Comparison of ENCODE assay signal across 26 cellular contexts in genomic region chr6:72639920-72640621, GRCh38. TPM values are rescaled to one million over a fixed set of nuclear protein-coding genes. Genes with fewer than 3 reads are reported as not detected.
A peak's percentile ranks its signal among the peaks of the same experiment; 100 is the strongest.
DNase-seq lines count a peak whose midpoint lies in the region; ATAC-seq, FAIRE-seq and TF ChIP-seq lines count a peak whose summit lies in the region.
"Had no signal": no experiment of that assay in that cellular context is flagged by ENCODE, and none has a peak within 500 bp of the region (broad histone marks: within the 10 kb centered on the region; RNA-seq: fewer than 3 reads in every experiment).

No MANE protein-coding gene starts in this region.

- H3K4me2 ChIP-seq in HCT116 (ENCODE audit: low read length) (no peak overlapping the region), K562 (ENCODE audit: insufficient read depth, low read length) (no peak overlapping the region)

- BruUV-seq in HCT116 (replicated peaks; lab: Mats Ljungman, UMichigan), result no TSS peak
- no TSS peak for BruUV-seq in K562 (replicated peaks; lab: Mats Ljungman, UMichigan)

- no peak for FAIRE-seq in K562 (lab: Jason Lieb, UNC)

- TF ChIP-seq EP300 in K562 (IDR thresholded peaks at IDR 0.05; ENCODE audit: low read length), result no peak

- H3K4me1 ChIP-seq in HCT116 (ENCODE audit: control insufficient read depth in 1 of 2, insufficient read depth in 2 of 2, low read length in 2 of 2) (no peaks in the 10 kb centered on the region), K562 (replicated peaks in 1 of 2; ENCODE audit: control insufficient read depth in 2 of 2, insufficient read depth in 2 of 2, low read length in 2 of 2) (no peaks in the 10 kb centered on the region; a peak in 1 of 5 replicates), adrenal gland (replicated peaks in 1 of 2) (no peaks in the 10 kb centered on the region)
- H3K4me1 ChIP-seq: upper lobe of left lung had no signal

- no peak overlapping the region for H2AFZ ChIP-seq in HCT116 (ENCODE audit: low read depth, low read length, poor library complexity, severe bottlenecking)
- H2AFZ ChIP-seq in K562 (ENCODE audit: low read depth, low read length), result no peak overlapping the region

- in situ Hi-C loops in K562 (cut with MboI), result no loop called here

- no peak for DNase-seq in GM06990 (ENCODE audit: extremely low read depth, insufficient read length)
- no peak for DNase-seq in HCT116 (ENCODE audit: low read depth, low spot score)
- DNase-seq in K562 (ENCODE audit: extremely low read depth in 1 of 4, low spot score in 3 of 4), result no peak
- no peak for DNase-seq in foreskin fibroblast
- DNase-seq in islet precursor cell, result no peak
- no peak for DNase-seq in adrenal gland
- DNase-seq: activated CD4-positive, alpha-beta memory T cell treated with anti-CD3 and anti-CD28 coated beads, Interleukin-2, amount 10 ng/mL, durations not matched to agents 7 days and 5 days; activated CD4-positive, CD25-positive, alpha-beta regulatory T cell treated with anti-CD3 and anti-CD28 coated beads, Interleukin-2, amount 50 U/mL, for 72 hours; activated CD8-positive, alpha-beta memory T cell treated with anti-CD3 and anti-CD28 coated beads, Interleukin-2, amount 50 U/mL, for 4 hours; activated naive CD4-positive, alpha-beta T cell; cerebellar nuclear complex; DMS53; dorsolateral prefrontal cortex; HFFc6; immature natural killer cell; NCI-H1930; NCI-H2171 treated with DMSO at 0.1 percent for 48 hours; NCI-H510A; nephron progenitor cell; ovary; stimulated activated naive B cell treated with anti-CD40 and anti-IgM and Interleukin-4, amounts not matched to agents 10 μg/mL and 1 μg/mL and 100 μg/mL, for 72 hours; substantia nigra; upper lobe of left lung had no signal

- H3K9me1 ChIP-seq in K562 (ENCODE audit: control insufficient read depth, insufficient read depth, low read length), result no peaks in the 10 kb centered on the region

- H3K4me3 ChIP-seq in GM06990 (replicated peaks; ENCODE audit: low read depth, low read length) (no peak overlapping the region), HCT116 (replicated peaks in 1 of 2; ENCODE audit: low read depth in 1 of 2, low read length in 2 of 2) (no peak overlapping the region), K562 (no peak overlapping the region), foreskin fibroblast (ENCODE audit: low read depth in 1 of 2, low read length in 2 of 2) (no peak overlapping the region), adrenal gland (no peak overlapping the region)
- H3K4me3 ChIP-seq: dorsolateral prefrontal cortex, ovary, upper lobe of left lung had no signal

- H3K36me3 ChIP-seq in GM06990 (ENCODE audit: control insufficient read depth, insufficient read depth, low read length) (no peaks in the 10 kb centered on the region), HCT116 (ENCODE audit: control insufficient read depth in 1 of 2, insufficient read depth in 2 of 2, low read length in 2 of 2) (no peaks in the 10 kb centered on the region), K562 (ENCODE audit: control insufficient read depth, insufficient read depth, low read length) (no peaks in the 10 kb centered on the region), adrenal gland (replicated peaks in 1 of 2) (no peaks in the 10 kb centered on the region)
- H3K36me3 ChIP-seq: ovary, upper lobe of left lung had no signal

- H3K79me2 ChIP-seq in HCT116 (ENCODE audit: insufficient read depth, low read length) (no peaks in the 10 kb centered on the region), K562 (ENCODE audit: control insufficient read depth, insufficient read depth, low read length) (no peaks in the 10 kb centered on the region)

- CTCF ChIA-PET in HCT116 (lab: Charles Lee), result no interaction called here
- CTCF ChIA-PET in K562 (lab: Yijun Ruan, JAX; ENCODE audit: low intra/inter-chr PET ratio), result interaction anchor here (1.3 kb wide), 1 partner anchor 541 kb away, joined by 3 read pairs; no protein-coding TSS in a partner anchor

- TF ChIP-seq RAD21 in HCT116 (IDR thresholded peaks at IDR 0.05; ENCODE audit: low read depth) (0 out of 2 replicates have a peak, but pooled peaks have one; percentile 7), K562 (CRISPR knock-in tag; conservative IDR thresholded peaks at IDR 0.05 in 1 of 2, IDR thresholded peaks at IDR 0.05 in 1 of 2) (peak in 1 of 2 experiments; percentile 42; a peak in 2 of 4 replicates)

- TF ChIP-seq CTCF in GM06990 (IDR thresholded peaks at IDR 0.05; ENCODE audit: insufficient read depth, low read length, poor library complexity, severe bottlenecking) (peak; percentile 9), HCT116 (IDR thresholded peaks at IDR 0.05 in 2 of 3, conservative IDR thresholded peaks at IDR 0.05 in 1 of 3; ENCODE audit: borderline replicate concordance in 1 of 3, insufficient read depth in 1 of 3, low read depth in 2 of 3, low read length in 2 of 3) (no peak), K562 (IDR thresholded peaks at IDR 0.05 in 2 of 3, conservative IDR thresholded peaks at IDR 0.05 in 1 of 3; ENCODE audit: insufficient read depth in 2 of 3, low read depth in 1 of 3, low read length in 3 of 3) (peak in 1 of 3 experiments; percentile 31; a peak in 2 of 6 replicates), foreskin fibroblast (IDR thresholded peaks at IDR 0.05; ENCODE audit: low read depth, low read length) (peak; percentile 6), adrenal gland (IDR thresholded peaks at IDR 0.05) (no peak)

- H3K9me2 ChIP-seq in HCT116 (ENCODE audit: insufficient read depth), result no peaks in the 10 kb centered on the region

- POLR2A ChIA-PET in HCT116 (lab: Charles Lee) (no interaction called here), K562 (lab: Yijun Ruan, JAX) (interaction anchor here (1.1 kb wide), 1 partner anchor 13 kb away, joined by 3 read pairs; no protein-coding TSS in a partner anchor)

- H3K27ac ChIP-seq in HCT116 (ENCODE audit: low read depth, low read length), result no peak overlapping the region
- H3K27ac ChIP-seq in K562 (ENCODE audit: extremely low read depth, low read depth, low read length), result no peak overlapping the region
- no peak overlapping the region for H3K27ac ChIP-seq in adrenal gland
- H3K27ac ChIP-seq: dorsolateral prefrontal cortex, ovary, upper lobe of left lung had no signal

- RAD21 ChIA-PET in HCT116 (lab: Charles Lee; ENCODE audit: low non-redundant PET in 1 of 2, low total read pairs in 2 of 2, uncharacterized antibody in 2 of 2, unreplicated experiment in 2 of 2), result no interaction called here

- intact Hi-C loops in HCT116 (cut with micrococcal nuclease) (no loop called here), K562 (cut with micrococcal nuclease) (no loop called here), adrenal gland (cut with DNase I) (no loop called here)

- WGBS in K562 (ENCODE audit: insufficient coverage, low coverage, missing lambda C conversion rate), result 13% methylated on average over 5 of the region's 5 CpGs
- 57 to 67% (median 61%) methylated on average over 5 of the region's 5 CpGs for WGBS in adrenal gland, 4 donors

- H4K20me1 ChIP-seq in HCT116 (ENCODE audit: insufficient read depth), result no peaks in the 10 kb centered on the region
- H4K20me1 ChIP-seq in K562 (replicated peaks; ENCODE audit: control insufficient read depth, insufficient read depth, low read length), result no peaks in the 10 kb centered on the region

- H3K9ac ChIP-seq in HCT116 (ENCODE audit: low read length) (no peak overlapping the region), K562 (ENCODE audit: insufficient read depth in 1 of 2, low read depth in 2 of 2, low read length in 2 of 2) (no peak overlapping the region)

- ATAC-seq in HCT116 (no peak), K562 (peak; percentile 54), GM18870 (IDR thresholded peaks at IDR 0.05; ENCODE audit: unreplicated experiment) (no peak), GM18909 (IDR thresholded peaks at IDR 0.05; ENCODE audit: poor library complexity, unreplicated experiment) (no peak)
- ATAC-seq: Right ventricle myocardium inferior; stimulated activated naive B cell treated with anti-CD40 and anti-IgM and Interleukin-4, amounts not matched to agents 10 μg/mL and 1 μg/mL and 100 μg/mL, for 72 hours had no signal

- TF ChIP-seq POLR2A in HCT116 (IDR thresholded peaks at IDR 0.05; ENCODE audit: borderline replicate concordance, extremely low read depth, insufficient read depth, insufficient read length) (no peak), K562 (conservative IDR thresholded peaks at IDR 0.05) (no peak), adrenal gland (IDR thresholded peaks at IDR 0.05) (no peak)

- H3K27me3 ChIP-seq in GM06990 (replicated peaks; ENCODE audit: control insufficient read depth, insufficient read depth, low read length) (no peaks in the 10 kb centered on the region), HCT116 (ENCODE audit: insufficient read depth, low read length) (peaks cover 27% of the 10 kb centered on the region), K562 (ENCODE audit: control insufficient read depth in 2 of 2, insufficient read depth in 2 of 2, low read length in 2 of 2) (no peaks in the 10 kb centered on the region), adrenal gland (no peaks in the 10 kb centered on the region)
- H3K27me3 ChIP-seq: dorsolateral prefrontal cortex, ovary, upper lobe of left lung had no signal

- H3K9me3 ChIP-seq in HCT116 (ENCODE audit: control insufficient read depth in 1 of 2, insufficient read depth in 1 of 2, low read depth in 1 of 2, low read length in 2 of 2), result no peaks in the 10 kb centered on the region
- H3K9me3 ChIP-seq in K562 (replicated peaks; ENCODE audit: control insufficient read depth, insufficient read depth, low read depth, low read length), result no peaks in the 10 kb centered on the region
- no peaks in the 10 kb centered on the region for H3K9me3 ChIP-seq in adrenal gland (replicated peaks in 1 of 3)
- H3K9me3 ChIP-seq: ovary, upper lobe of left lung had no signal

RNA-seq across cellular contexts. Expression of gene KCNQ5, which starts 18.2 kb away (rescaled TPM):
- not detected for total RNA-seq in HCT116 (2021; ENCODE audit: unreplicated experiment)
- not detected in 2 replicates for polyA plus RNA-seq in HCT116 (2012)
- total RNA-seq in K562 (2011; cell fraction: chromatin; rRNA removed; ENCODE audit: low replicate concordance), result 6.0 and 20.4 TPM in 2 replicates
- 4.3 and 5.5 TPM in 2 replicates for total RNA-seq in K562 (2011; cell fraction: nucleolus; rRNA removed)
- 11.5 and 12.2 TPM in 2 replicates for total RNA-seq in K562 (2011; cell fraction: nucleoplasm; rRNA removed)
- total RNA-seq in K562 (2014; rRNA removed), result 2.4 and 2.6 TPM in 2 replicates
- total RNA-seq in K562 (2014; rRNA removed; fragmentation: Illumina TruSeq; extraction: Trizol), result 3.8 and 4.4 TPM in 2 replicates
- total RNA-seq in K562 (2015; rRNA removed; fragmentation: Illumina TruSeq; extraction: Trizol), result 5.9 and 6.5 TPM in 2 replicates
- total RNA-seq in K562 (2021), result 5.0 and 5.7 TPM in 2 replicates
- polyA plus RNA-seq in K562 (2011; rRNA removed), result 2.0 and 3.5 TPM in 2 replicates
- 0.81 and 2.0 TPM in 2 replicates for polyA plus RNA-seq in K562 (2011; cell fraction: cytosol; rRNA removed)
- polyA plus RNA-seq in K562 (2011; cell fraction: nucleus; rRNA removed), result 2.2 and 3.4 TPM in 2 replicates
- 1.7 and 4.0 TPM in 2 replicates for polyA plus RNA-seq in K562 (2012)
- polyA plus RNA-seq in K562 (2014; fragmentation: Illumina TruSeq; extraction: Trizol), result 2.5 and 3.1 TPM in 2 replicates
- polyA plus RNA-seq in K562 (2014; fragmentation: Nextera tagmentation; extraction: Ambion mirVana), result 1 to 10 TPM in 1 of 2 experiments, under 1 TPM in 1; 0.31 to 1.1 TPM
- polyA plus RNA-seq in K562 (2014; rRNA removed), result 2.0 and 2.5 TPM in 2 replicates
- polyA minus RNA-seq in K562 (2011; rRNA and poly(A)+ RNA removed), result 5.4 and 9.4 TPM in 2 replicates
- 2.8 and 4.7 TPM in 2 replicates for polyA minus RNA-seq in K562 (2011; cell fraction: cytosol; rRNA and poly(A)+ RNA removed)
- 10.6 and 24.9 TPM in 2 replicates for polyA minus RNA-seq in K562 (2011; cell fraction: nucleus; rRNA and poly(A)+ RNA removed)
- total RNA-seq in adrenal gland, result 1 to 10 TPM in 2 of 8 donors, under 1 TPM in 6; 0.10 to 3.6 (median 0.43) TPM
- polyA plus RNA-seq in adrenal gland, result 1 to 10 TPM in 2 of 3 donors, under 1 TPM in 1; 0.34 to 1.1 (median 1.0) TPM
- total RNA-seq: Right ventricle myocardium inferior had no signal

Comparison
In these comparisons a context has a peak if more than half of its experiments do, and no peak if none do; other contexts are left out.
1. CTCF ChIP-seq: peak in GM06990 (single experiment) and foreskin fibroblast (single experiment); none in HCT116 (0 of 3) and adrenal gland (0 of 6).